In the genomic region with DNA sequence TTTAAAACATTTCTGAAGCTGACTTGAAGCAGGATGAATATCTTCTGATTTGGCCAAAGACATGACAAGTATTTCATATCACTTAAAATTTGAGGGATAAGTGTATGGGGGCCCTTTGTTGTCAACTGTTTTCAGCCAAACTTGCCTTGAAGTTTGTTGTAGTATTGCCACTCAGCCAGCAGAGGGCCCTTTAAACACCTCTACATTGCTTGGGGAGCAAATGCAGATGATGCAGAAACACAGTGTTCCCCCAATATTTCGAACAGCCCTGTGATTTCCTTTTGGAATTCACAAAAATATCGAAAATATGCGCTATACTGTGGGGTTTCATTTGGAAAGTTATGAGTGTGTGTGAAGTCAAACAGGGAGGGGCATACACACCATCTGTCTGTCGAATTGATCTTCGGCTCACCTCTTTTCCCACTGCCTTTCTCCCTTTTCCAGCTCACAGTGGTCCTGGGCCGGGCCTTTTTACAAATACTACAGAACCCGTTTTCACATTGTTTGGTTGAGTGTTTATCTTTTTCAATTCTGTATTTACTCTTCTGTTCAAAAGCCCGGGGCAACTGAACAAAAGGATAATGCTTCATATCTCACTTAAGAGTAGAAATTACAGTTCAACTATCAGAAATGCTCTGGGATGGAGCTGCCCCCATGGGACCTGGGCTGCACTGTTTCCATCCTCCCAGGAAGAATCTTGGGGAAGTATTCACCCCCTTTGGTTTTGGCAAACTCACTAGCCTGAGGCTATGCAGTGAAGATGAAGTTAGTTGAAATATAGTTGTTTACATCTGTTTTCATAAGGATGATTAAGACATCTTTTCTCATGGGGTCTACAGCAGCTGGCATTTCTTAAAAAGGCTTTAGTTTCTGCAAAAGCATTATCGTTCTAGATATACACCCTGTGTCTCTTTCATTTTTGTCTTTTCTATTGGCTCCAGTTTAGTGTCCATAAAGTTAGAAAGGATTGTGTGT, we compare ENCODE assay signal across 1 cellular context.
TF ChIP-seq lines count a peak whose summit lies in the region.

No MANE protein-coding gene starts in this region.

TF ChIP-seq in H1, 55 proteins besides CTCF, POLR2A, EP300 and RAD21 (continued from another document):
- TF ChIP-seq, protein P1, sequence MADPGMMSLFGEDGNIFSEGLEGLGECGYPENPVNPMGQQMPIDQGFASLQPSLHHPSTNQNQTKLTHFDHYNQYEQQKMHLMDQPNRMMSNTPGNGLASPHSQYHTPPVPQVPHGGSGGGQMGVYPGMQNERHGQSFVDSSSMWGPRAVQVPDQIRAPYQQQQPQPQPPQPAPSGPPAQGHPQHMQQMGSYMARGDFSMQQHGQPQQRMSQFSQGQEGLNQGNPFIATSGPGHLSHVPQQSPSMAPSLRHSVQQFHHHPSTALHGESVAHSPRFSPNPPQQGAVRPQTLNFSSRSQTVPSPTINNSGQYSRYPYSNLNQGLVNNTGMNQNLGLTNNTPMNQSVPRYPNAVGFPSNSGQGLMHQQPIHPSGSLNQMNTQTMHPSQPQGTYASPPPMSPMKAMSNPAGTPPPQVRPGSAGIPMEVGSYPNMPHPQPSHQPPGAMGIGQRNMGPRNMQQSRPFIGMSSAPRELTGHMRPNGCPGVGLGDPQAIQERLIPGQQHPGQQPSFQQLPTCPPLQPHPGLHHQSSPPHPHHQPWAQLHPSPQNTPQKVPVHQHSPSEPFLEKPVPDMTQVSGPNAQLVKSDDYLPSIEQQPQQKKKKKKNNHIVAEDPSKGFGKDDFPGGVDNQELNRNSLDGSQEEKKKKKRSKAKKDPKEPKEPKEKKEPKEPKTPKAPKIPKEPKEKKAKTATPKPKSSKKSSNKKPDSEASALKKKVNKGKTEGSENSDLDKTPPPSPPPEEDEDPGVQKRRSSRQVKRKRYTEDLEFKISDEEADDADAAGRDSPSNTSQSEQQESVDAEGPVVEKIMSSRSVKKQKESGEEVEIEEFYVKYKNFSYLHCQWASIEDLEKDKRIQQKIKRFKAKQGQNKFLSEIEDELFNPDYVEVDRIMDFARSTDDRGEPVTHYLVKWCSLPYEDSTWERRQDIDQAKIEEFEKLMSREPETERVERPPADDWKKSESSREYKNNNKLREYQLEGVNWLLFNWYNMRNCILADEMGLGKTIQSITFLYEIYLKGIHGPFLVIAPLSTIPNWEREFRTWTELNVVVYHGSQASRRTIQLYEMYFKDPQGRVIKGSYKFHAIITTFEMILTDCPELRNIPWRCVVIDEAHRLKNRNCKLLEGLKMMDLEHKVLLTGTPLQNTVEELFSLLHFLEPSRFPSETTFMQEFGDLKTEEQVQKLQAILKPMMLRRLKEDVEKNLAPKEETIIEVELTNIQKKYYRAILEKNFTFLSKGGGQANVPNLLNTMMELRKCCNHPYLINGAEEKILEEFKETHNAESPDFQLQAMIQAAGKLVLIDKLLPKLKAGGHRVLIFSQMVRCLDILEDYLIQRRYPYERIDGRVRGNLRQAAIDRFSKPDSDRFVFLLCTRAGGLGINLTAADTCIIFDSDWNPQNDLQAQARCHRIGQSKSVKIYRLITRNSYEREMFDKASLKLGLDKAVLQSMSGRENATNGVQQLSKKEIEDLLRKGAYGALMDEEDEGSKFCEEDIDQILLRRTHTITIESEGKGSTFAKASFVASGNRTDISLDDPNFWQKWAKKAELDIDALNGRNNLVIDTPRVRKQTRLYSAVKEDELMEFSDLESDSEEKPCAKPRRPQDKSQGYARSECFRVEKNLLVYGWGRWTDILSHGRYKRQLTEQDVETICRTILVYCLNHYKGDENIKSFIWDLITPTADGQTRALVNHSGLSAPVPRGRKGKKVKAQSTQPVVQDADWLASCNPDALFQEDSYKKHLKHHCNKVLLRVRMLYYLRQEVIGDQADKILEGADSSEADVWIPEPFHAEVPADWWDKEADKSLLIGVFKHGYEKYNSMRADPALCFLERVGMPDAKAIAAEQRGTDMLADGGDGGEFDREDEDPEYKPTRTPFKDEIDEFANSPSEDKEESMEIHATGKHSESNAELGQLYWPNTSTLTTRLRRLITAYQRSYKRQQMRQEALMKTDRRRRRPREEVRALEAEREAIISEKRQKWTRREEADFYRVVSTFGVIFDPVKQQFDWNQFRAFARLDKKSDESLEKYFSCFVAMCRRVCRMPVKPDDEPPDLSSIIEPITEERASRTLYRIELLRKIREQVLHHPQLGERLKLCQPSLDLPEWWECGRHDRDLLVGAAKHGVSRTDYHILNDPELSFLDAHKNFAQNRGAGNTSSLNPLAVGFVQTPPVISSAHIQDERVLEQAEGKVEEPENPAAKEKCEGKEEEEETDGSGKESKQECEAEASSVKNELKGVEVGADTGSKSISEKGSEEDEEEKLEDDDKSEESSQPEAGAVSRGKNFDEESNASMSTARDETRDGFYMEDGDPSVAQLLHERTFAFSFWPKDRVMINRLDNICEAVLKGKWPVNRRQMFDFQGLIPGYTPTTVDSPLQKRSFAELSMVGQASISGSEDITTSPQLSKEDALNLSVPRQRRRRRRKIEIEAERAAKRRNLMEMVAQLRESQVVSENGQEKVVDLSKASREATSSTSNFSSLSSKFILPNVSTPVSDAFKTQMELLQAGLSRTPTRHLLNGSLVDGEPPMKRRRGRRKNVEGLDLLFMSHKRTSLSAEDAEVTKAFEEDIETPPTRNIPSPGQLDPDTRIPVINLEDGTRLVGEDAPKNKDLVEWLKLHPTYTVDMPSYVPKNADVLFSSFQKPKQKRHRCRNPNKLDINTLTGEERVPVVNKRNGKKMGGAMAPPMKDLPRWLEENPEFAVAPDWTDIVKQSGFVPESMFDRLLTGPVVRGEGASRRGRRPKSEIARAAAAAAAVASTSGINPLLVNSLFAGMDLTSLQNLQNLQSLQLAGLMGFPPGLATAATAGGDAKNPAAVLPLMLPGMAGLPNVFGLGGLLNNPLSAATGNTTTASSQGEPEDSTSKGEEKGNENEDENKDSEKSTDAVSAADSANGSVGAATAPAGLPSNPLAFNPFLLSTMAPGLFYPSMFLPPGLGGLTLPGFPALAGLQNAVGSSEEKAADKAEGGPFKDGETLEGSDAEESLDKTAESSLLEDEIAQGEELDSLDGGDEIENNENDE (IDR thresholded peaks at IDR 0.05; ENCODE audit: insufficient replicate concordance, low read length), result no peak
- TF ChIP-seq SIN3A (conservative IDR thresholded peaks at IDR 0.05 in 1 of 2, IDR thresholded peaks at IDR 0.05 in 1 of 2; ENCODE audit: low read depth in 1 of 2, low read length in 2 of 2), result no peak
- no peak for TF ChIP-seq EGR1 (IDR thresholded peaks at IDR 0.05; ENCODE audit: borderline replicate concordance, low read depth, low read length)
- no peak for TF ChIP-seq TBP (IDR thresholded peaks at IDR 0.05; ENCODE audit: low read depth, low read length)
- no peak for TF ChIP-seq SIX5 (IDR thresholded peaks at IDR 0.05; ENCODE audit: low read depth, low read length)
- no peak for TF ChIP-seq EZH2 (IDR thresholded peaks at IDR 0.05; ENCODE audit: low read depth, low read length, severe bottlenecking)
- TF ChIP-seq, protein P2, sequence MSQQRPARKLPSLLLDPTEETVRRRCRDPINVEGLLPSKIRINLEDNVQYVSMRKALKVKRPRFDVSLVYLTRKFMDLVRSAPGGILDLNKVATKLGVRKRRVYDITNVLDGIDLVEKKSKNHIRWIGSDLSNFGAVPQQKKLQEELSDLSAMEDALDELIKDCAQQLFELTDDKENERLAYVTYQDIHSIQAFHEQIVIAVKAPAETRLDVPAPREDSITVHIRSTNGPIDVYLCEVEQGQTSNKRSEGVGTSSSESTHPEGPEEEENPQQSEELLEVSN (IDR thresholded peaks at IDR 0.05), result no peak
